16 cellular contexts compared by ENCODE assay signal in genomic region chr5:14723648-14724231, GRCh38. TPM values are rescaled to one million over a fixed set of nuclear protein-coding genes. Genes with fewer than 3 reads are reported as not detected.
DNase-seq lines count a peak whose midpoint lies in the region; ATAC-seq, FAIRE-seq and TF ChIP-seq lines count a peak whose summit lies in the region.
"Had no signal": no experiment of that assay in that cellular context is flagged by ENCODE, and none has a peak within 500 bp of the region (broad histone marks: within the 10 kb centered on the region; RNA-seq: fewer than 3 reads in every experiment).

No MANE protein-coding gene starts in this region.

- H3K4me1 Mint-ChIP-seq in activated CD4-positive, alpha-beta memory T cell treated with anti-CD3 and anti-CD28 coated beads for 36 hours (ENCODE audit: low read depth), result peaks cover 50% of the 10 kb centered on the region
- peaks cover 11% of the 10 kb centered on the region for H3K4me1 Mint-ChIP-seq in activated CD8-positive, alpha-beta memory T cell treated with anti-CD3 and anti-CD28 coated beads, Interleukin-2, amount 10 ng/mL, durations not matched to agents 7 days and 5 days

- H4K20me1 ChIP-seq in HepG2 (ENCODE audit: insufficient read depth, low read length), result no peaks in the 10 kb centered on the region

- no peak overlapping the region for H3K4me3 ChIP-seq in HepG2 (replicated peaks in 1 of 3; ENCODE audit: insufficient read depth in 1 of 3, low read depth in 2 of 3, low read length in 3 of 3)
- H3K4me3 ChIP-seq: lower lobe of right lung had no signal

- ATAC-seq in activated naive CD4-positive, alpha-beta T cell treated with anti-CD3 and anti-CD28 coated beads, Interleukin-2, amount 50 U/mL, for 72 hours, result peak; percentile 93 to 97
- peak; percentile 67 for ATAC-seq in stimulated activated naive CD8-positive, alpha-beta T cell treated with anti-CD3 and anti-CD28 coated beads, Interleukin-15, Interleukin-2, amounts not matched to agents 100 U/mL and 50 U/mL, for 24 hours
- ATAC-seq in activated CD8-positive, alpha-beta memory T cell treated with anti-CD3 and anti-CD28 coated beads, Interleukin-2, amount 10 ng/mL, durations not matched to agents 7 days and 5 days, result no peak
- ATAC-seq in HepG2, result no peak
- ATAC-seq: natural killer cell had no signal

- no peaks in the 10 kb centered on the region for H3K79me2 ChIP-seq in HepG2 (ENCODE audit: insufficient read depth, low read length)

- no peaks in the 10 kb centered on the region for H3K27me3 Mint-ChIP-seq in activated CD4-positive, alpha-beta memory T cell treated with anti-CD3 and anti-CD28 coated beads for 36 hours
- no peaks in the 10 kb centered on the region for H3K27me3 Mint-ChIP-seq in activated CD8-positive, alpha-beta memory T cell treated with anti-CD3 and anti-CD28 coated beads, Interleukin-2, amount 10 ng/mL, durations not matched to agents 7 days and 5 days

- DNase-seq in activated naive CD4-positive, alpha-beta T cell treated with anti-CD3 and anti-CD28 coated beads, Interleukin-2, amount 50 U/mL, for 72 hours (ENCODE audit: low spot score in 2 of 2), result peak in 1 of 2 donors; percentile 24
- DNase-seq in activated naive CD4-positive, alpha-beta T cell (lab: John Stamatoyannopoulos, UW), result no peak
- DNase-seq in HT1080 (ENCODE audit: low read depth), result peak; percentile 62
- peak; percentile 53 for DNase-seq in activated CD4-positive, alpha-beta memory T cell treated with anti-CD3 and anti-CD28 coated beads for 36 hours
- DNase-seq in stimulated activated naive CD8-positive, alpha-beta T cell treated with anti-CD3 and anti-CD28 coated beads, Interleukin-15, Interleukin-2, amounts not matched to agents 100 U/mL and 50 U/mL, for 24 hours, result no peak
- DNase-seq in activated CD8-positive, alpha-beta memory T cell treated with anti-CD3 and anti-CD28 coated beads, Interleukin-2, amount 10 ng/mL, durations not matched to agents 7 days and 5 days, result no peak
- DNase-seq in HepG2 (ENCODE audit: low spot score), result no peak
- DNase-seq in NCI-H69 (lab: John Stamatoyannopoulos, UW), result no peak
- DNase-seq: amniotic stem cell, COR-L47, foreskin melanocyte, lower lobe of right lung, natural killer cell, NCI-H146 had no signal

- no peaks in the 10 kb centered on the region for H3K9me3 Mint-ChIP-seq in activated naive CD4-positive, alpha-beta T cell treated with anti-CD3 and anti-CD28 coated beads, Interleukin-2, amount 50 U/mL, for 72 hours
- H3K9me3 Mint-ChIP-seq in activated CD4-positive, alpha-beta memory T cell treated with anti-CD3 and anti-CD28 coated beads for 36 hours, result no peaks in the 10 kb centered on the region
- H3K9me3 Mint-ChIP-seq in activated CD8-positive, alpha-beta memory T cell treated with anti-CD3 and anti-CD28 coated beads, Interleukin-2, amount 10 ng/mL, durations not matched to agents 7 days and 5 days (ENCODE audit: low read depth), result no peaks in the 10 kb centered on the region
- H3K9me3 Mint-ChIP-seq: natural killer cell had no signal

- no peak for TF ChIP-seq RAD21 in HepG2 (CRISPR knock-in tag; IDR thresholded peaks at IDR 0.05)

- no peaks in the 10 kb centered on the region for H3K9me3 ChIP-seq in HepG2 (ENCODE audit: low read length)
- H3K9me3 ChIP-seq: lower lobe of right lung had no signal

- in situ Hi-C loops in HepG2 (cut with HindIII; ENCODE audit: extremely low pct_ligation_motif_present, low pct_unique_long_range_greater_than_20kb), result no loop called here

- no peak overlapping the region for H3K9ac ChIP-seq in HepG2 (ENCODE audit: insufficient read depth, low read depth, low read length)

- intact Hi-C loops in activated CD4-positive, alpha-beta memory T cell treated with anti-CD3 and anti-CD28 coated beads for 36 hours (cut with micrococcal nuclease), result loop anchor here (1.0 to 5.0 kb wide), 5 partner anchors 17 to 204 kb away; partner anchors contain the start of gene OTULIN
- intact Hi-C loops in HepG2 (cut with micrococcal nuclease; ENCODE audit: unreplicated experiment), result no loop called here

- H3K4me1 ChIP-seq in HepG2 (ENCODE audit: insufficient read depth, low read length), result peaks cover 29% of the 10 kb centered on the region

- TF ChIP-seq CTCF in HepG2 (CRISPR knock-in tag; IDR thresholded peaks at IDR 0.05), result no peak

- 85% methylated on average over 7 of the region's 7 CpGs for WGBS in HepG2 (ENCODE audit: low lambda C conversion rate)

- no peak overlapping the region for H3K4me2 ChIP-seq in HepG2 (ENCODE audit: low read depth, low read length)

- no peaks in the 10 kb centered on the region for H3K27me3 ChIP-seq in HepG2 (ENCODE audit: control insufficient read depth in 1 of 2, insufficient read depth in 2 of 2, low read length in 2 of 2)

- H3K27ac ChIP-seq in HepG2 (ENCODE audit: extremely low read length, insufficient read depth, low read length), result no peak overlapping the region
- H3K27ac ChIP-seq: lower lobe of right lung had no signal

- H3K36me3 ChIP-seq in HepG2 (replicated peaks in 1 of 2; ENCODE audit: control insufficient read depth in 1 of 2, insufficient read depth in 2 of 2, low read length in 2 of 2), result peaks cover 10 to 22% of the 10 kb centered on the region in 2 experiments; a peak in 4 of 5 replicates

- no peak overlapping the region for H3K4me3 Mint-ChIP-seq in activated CD4-positive, alpha-beta memory T cell treated with anti-CD3 and anti-CD28 coated beads for 36 hours
- H3K4me3 Mint-ChIP-seq in activated CD8-positive, alpha-beta memory T cell treated with anti-CD3 and anti-CD28 coated beads, Interleukin-2, amount 10 ng/mL, durations not matched to agents 7 days and 5 days, result no peak overlapping the region
- H3K4me3 Mint-ChIP-seq: natural killer cell had no signal

- peaks cover 0 to 67% of the 10 kb centered on the region in 2 donors for H3K36me3 Mint-ChIP-seq in activated naive CD4-positive, alpha-beta T cell treated with anti-CD3 and anti-CD28 coated beads, Interleukin-2, amount 50 U/mL, for 72 hours
- peaks cover 45% of the 10 kb centered on the region for H3K36me3 Mint-ChIP-seq in activated CD4-positive, alpha-beta memory T cell treated with anti-CD3 and anti-CD28 coated beads for 36 hours
- H3K36me3 Mint-ChIP-seq in activated CD8-positive, alpha-beta memory T cell treated with anti-CD3 and anti-CD28 coated beads, Interleukin-2, amount 10 ng/mL, durations not matched to agents 7 days and 5 days, result peaks cover 14% of the 10 kb centered on the region
- H3K36me3 Mint-ChIP-seq: natural killer cell had no signal

- TF ChIP-seq POLR2A in HepG2 (IDR thresholded peaks at IDR 0.05; ENCODE audit: insufficient read depth in 1 of 2, low read depth in 2 of 2, low read length in 2 of 2), result no peak

- no peak for FAIRE-seq in HepG2 (lab: Jason Lieb, UNC)
- FAIRE-seq: G401.6, GM19239 had no signal

- peak overlapping the region; percentile 40 to 65 for H3K27ac Mint-ChIP-seq in activated naive CD4-positive, alpha-beta T cell treated with anti-CD3 and anti-CD28 coated beads, Interleukin-2, amount 50 U/mL, for 72 hours
- peak overlapping the region; percentile 45 for H3K27ac Mint-ChIP-seq in activated CD4-positive, alpha-beta memory T cell treated with anti-CD3 and anti-CD28 coated beads for 36 hours
- no peak overlapping the region for H3K27ac Mint-ChIP-seq in activated CD8-positive, alpha-beta memory T cell treated with anti-CD3 and anti-CD28 coated beads, Interleukin-2, amount 10 ng/mL, durations not matched to agents 7 days and 5 days
- H3K27ac Mint-ChIP-seq: natural killer cell had no signal

- TF ChIP-seq EP300 in HepG2 (IDR thresholded peaks at IDR 0.05; ENCODE audit: low read depth in 2 of 2, low read length in 2 of 2) (no peak), HepG2 (CRISPR knock-in tag; IDR thresholded peaks at IDR 0.05; ENCODE audit: borderline replicate concordance) (no peak)

- BruUV-seq in HepG2 (replicated peaks; lab: Mats Ljungman, UMichigan), result no TSS peak

- no peak overlapping the region for H2AFZ ChIP-seq in HepG2 (ENCODE audit: low read length)

- POLR2A ChIA-PET in activated CD4-positive, alpha-beta memory T cell treated with anti-CD3 and anti-CD28 coated beads for 36 hours (lab: Charles Lee), result no interaction called here
- POLR2A ChIA-PET in HepG2 (lab: Yijun Ruan, JAX), result no interaction called here

- CTCF ChIA-PET in activated CD4-positive, alpha-beta memory T cell treated with anti-CD3 and anti-CD28 coated beads for 36 hours (lab: Charles Lee), result interaction anchor here (1.0 to 9.6 kb wide), 2 partner anchors 17 to 281 kb away, joined by 4 to 171 read pairs; no protein-coding TSS in a partner anchor
- CTCF ChIA-PET in activated CD8-positive, alpha-beta memory T cell treated with anti-CD3 and anti-CD28 coated beads, Interleukin-2, amount 10 ng/mL, durations not matched to agents 7 days and 5 days (lab: Charles Lee), result interaction anchor here (5.9 kb wide), 1 partner anchor 279 kb away, joined by 61 read pairs; no protein-coding TSS in a partner anchor
- CTCF ChIA-PET in HepG2 (lab: Yijun Ruan, JAX; ENCODE audit: low intra/inter-chr PET ratio, low total read pairs), result no interaction called here

RNA-seq across cellular contexts. Expression of gene OTULIN, which starts 59.2 kb away (rescaled TPM):
- 10 to 100 TPM; 59.4 to 60.2 TPM for total RNA-seq in activated naive CD4-positive, alpha-beta T cell treated with anti-CD3 and anti-CD28 coated beads, Interleukin-2, amount 50 U/mL, for 72 hours
- total RNA-seq in HT1080 (2014; rRNA removed; shearing (Covaris generic)), result 27.9 and 33.2 TPM in 2 replicates
- polyA plus RNA-seq in HT1080 (2015; cell fraction: cytosol; rRNA removed), result 14.4 and 17.5 TPM in 2 replicates
- polyA plus RNA-seq in HT1080 (2015; cell fraction: nucleus; rRNA removed), result 20.7 and 25.2 TPM in 2 replicates
- total RNA-seq in activated CD4-positive, alpha-beta memory T cell treated with anti-CD3 and anti-CD28 coated beads for 36 hours, result 10 to 100 TPM; 53.3 to 53.6 TPM
- total RNA-seq in activated CD8-positive, alpha-beta memory T cell treated with anti-CD3 and anti-CD28 coated beads, Interleukin-2, amount 10 ng/mL, durations not matched to agents 7 days and 5 days, result 100 to 1,000 TPM in 1 of 2 experiments, 10 to 100 TPM in 1; 87.8 to 123 TPM
- total RNA-seq in HepG2 (2016; rRNA removed; fragmentation: Illumina TruSeq; extraction: Trizol), result 31.9 and 34.8 TPM in 2 replicates
- 16.9 and 21.4 TPM in 2 replicates for total RNA-seq in HepG2 (2016; cell fraction: cytosol; rRNA removed; fragmentation: Illumina TruSeq; extraction: Trizol; ENCODE audit: low read depth)
- 31.8 and 34.4 TPM in 2 replicates for total RNA-seq in HepG2 (2016; cell fraction: insoluble cytoplasmic fraction; rRNA removed; fragmentation: Illumina TruSeq; extraction: Trizol)
- total RNA-seq in HepG2 (2016; cell fraction: membrane; rRNA removed; fragmentation: Illumina TruSeq; extraction: Trizol), result 19.5 and 20.6 TPM in 2 replicates
- total RNA-seq in HepG2 (2016; cell fraction: nucleus; rRNA removed; fragmentation: Illumina TruSeq; extraction: Trizol), result 45.8 and 50.5 TPM in 2 replicates
- polyA plus RNA-seq in HepG2 (2011; rRNA removed), result 7.0 and 8.9 TPM in 2 replicates
- 4.9 and 6.8 TPM in 2 replicates for polyA plus RNA-seq in HepG2 (2011; cell fraction: cytosol; rRNA removed)
- polyA plus RNA-seq in HepG2 (2011; cell fraction: nucleus; rRNA removed), result 10.3 and 10.8 TPM in 2 replicates
- polyA plus RNA-seq in HepG2 (2012), result 6.9 and 8.0 TPM in 2 replicates
- polyA plus RNA-seq in HepG2 (2016; cell fraction: cytosol; fragmentation: Illumina TruSeq; extraction: Trizol; ENCODE audit: low read depth), result 3.0 and 5.2 TPM in 2 replicates
- 21.4 and 24.2 TPM in 2 replicates for polyA plus RNA-seq in HepG2 (2016; cell fraction: insoluble cytoplasmic fraction; fragmentation: Illumina TruSeq; extraction: Trizol; ENCODE audit: low read depth)
- polyA plus RNA-seq in HepG2 (2016; cell fraction: membrane; fragmentation: Illumina TruSeq; extraction: Trizol; ENCODE audit: low read depth), result 8.4 and 9.0 TPM in 2 replicates
- 20.2 and 24.3 TPM in 2 replicates for polyA plus RNA-seq in HepG2 (2016; cell fraction: nucleus; fragmentation: Illumina TruSeq; extraction: Trizol; ENCODE audit: insufficient read depth, low read depth)
- 31.4 and 78.2 TPM in 2 replicates for polyA minus RNA-seq in HepG2 (2011; rRNA and poly(A)+ RNA removed; ENCODE audit: low replicate concordance)
- 8.8 and 9.8 TPM in 2 replicates for polyA minus RNA-seq in HepG2 (2011; cell fraction: cytosol; rRNA and poly(A)+ RNA removed)
- 72.2 and 76.3 TPM in 2 replicates for polyA minus RNA-seq in HepG2 (2011; cell fraction: nucleus; rRNA and poly(A)+ RNA removed)

Comparison
In these comparisons a context has a peak if more than half of its experiments do, and no peak if none do; other contexts are left out.
1. ATAC-seq: peak in activated naive CD4-positive, alpha-beta T cell treated with anti-CD3 and anti-CD28 coated beads, Interleukin-2, amount 50 U/mL, for 72 hours (2 of 2) and stimulated activated naive CD8-positive, alpha-beta T cell treated with anti-CD3 and anti-CD28 coated beads, Interleukin-15, Interleukin-2, amounts not matched to agents 100 U/mL and 50 U/mL, for 24 hours (single experiment); none in activated CD8-positive, alpha-beta memory T cell treated with anti-CD3 and anti-CD28 coated beads, Interleukin-2, amount 10 ng/mL, durations not matched to agents 7 days and 5 days (single experiment) and HepG2 (single experiment).
2. DNase-seq: peak in HT1080 (single experiment) and activated CD4-positive, alpha-beta memory T cell treated with anti-CD3 and anti-CD28 coated beads for 36 hours (single experiment); none in activated naive CD4-positive, alpha-beta T cell (0 of 4), stimulated activated naive CD8-positive, alpha-beta T cell treated with anti-CD3 and anti-CD28 coated beads, Interleukin-15, Interleukin-2, amounts not matched to agents 100 U/mL and 50 U/mL, for 24 hours (single experiment), activated CD8-positive, alpha-beta memory T cell treated with anti-CD3 and anti-CD28 coated beads, Interleukin-2, amount 10 ng/mL, durations not matched to agents 7 days and 5 days (single experiment), HepG2 (single experiment) and NCI-H69 (single experiment).